In genomic region chr19:11195681-11196080, GRCh38 we compare ENCODE assay signal across 10 cellular contexts. TPM values are rescaled to one million over a fixed set of nuclear protein-coding genes. Genes with fewer than 3 reads are reported as not detected.
DNase-seq lines count a peak whose midpoint lies in the region; TF ChIP-seq lines count a peak whose summit lies in the region.
"Had no signal": no experiment of that assay in that cellular context is flagged by ENCODE, and none has a peak within 500 bp of the region (broad histone marks: within the 10 kb centered on the region; RNA-seq: fewer than 3 reads in every experiment).

No MANE protein-coding gene starts in this region.

- H3K9me3 Mint-ChIP-seq in activated CD4-positive, alpha-beta T cell treated with anti-CD3 and anti-CD28 coated beads, Interleukin-2, amount 10 ng/mL, durations not matched to agents 24 days and 14 days: no peaks in the 10 kb centered on the region

- TF ChIP-seq CTCF in thyroid gland (IDR thresholded peaks at IDR 0.05): no peak

- H3K9me3 ChIP-seq in mucosa of rectum (ENCODE audit: control insufficient read depth in 2 of 2, low read length in 2 of 2): no peaks in the 10 kb centered on the region
- no peaks in the 10 kb centered on the region for H3K9me3 ChIP-seq in thyroid gland

- peak overlapping the region; percentile 1 for H3K4me3 Mint-ChIP-seq in activated CD4-positive, alpha-beta T cell treated with anti-CD3 and anti-CD28 coated beads, Interleukin-2, amount 10 ng/mL, durations not matched to agents 24 days and 14 days

- peaks cover 0 to 5% of the 10 kb centered on the region in 2 donors for H3K36me3 ChIP-seq in mucosa of rectum (ENCODE audit: control insufficient read depth in 2 of 2, insufficient read depth in 2 of 2, low read length in 2 of 2)
- peaks cover 14 to 18% of the 10 kb centered on the region in 2 donors for H3K36me3 ChIP-seq in thyroid gland

- TF ChIP-seq POLR2A in thyroid gland (IDR thresholded peaks at IDR 0.05): no peak

- WGBS in thyroid gland, 2 donors: 74 to 80% methylated on average over 12 of the region's 12 CpGs

- H3K4me1 ChIP-seq in mucosa of rectum (ENCODE audit: control insufficient read depth in 2 of 2, insufficient read depth in 2 of 2, low read length in 2 of 2): peaks cover 9 to 11% of the 10 kb centered on the region in 2 donors
- H3K4me1 ChIP-seq in thyroid gland: peaks cover 27 to 57% of the 10 kb centered on the region in 2 donors

- no peaks in the 10 kb centered on the region for H3K27me3 ChIP-seq in mucosa of rectum (ENCODE audit: control insufficient read depth in 2 of 2, insufficient read depth in 2 of 2, low read length in 2 of 2)
- no peaks in the 10 kb centered on the region for H3K27me3 ChIP-seq in thyroid gland

- peak overlapping the region; percentile 48 for H3K27ac ChIP-seq in caudate nucleus (ENCODE audit: low read depth, low read length)
- peak overlapping the region; percentile 50 to 67 for H3K27ac ChIP-seq in mucosa of rectum (ENCODE audit: low read depth in 2 of 2, low read length in 2 of 2)
- peak overlapping the region; percentile 60 to 90 (median 85) for H3K27ac ChIP-seq in thyroid gland

- no peak overlapping the region for H3K27ac Mint-ChIP-seq in activated CD4-positive, alpha-beta T cell treated with anti-CD3 and anti-CD28 coated beads, Interleukin-2, amount 10 ng/mL, durations not matched to agents 24 days and 14 days

- no peaks in the 10 kb centered on the region for H3K36me3 Mint-ChIP-seq in activated CD4-positive, alpha-beta T cell treated with anti-CD3 and anti-CD28 coated beads, Interleukin-2, amount 10 ng/mL, durations not matched to agents 24 days and 14 days (ENCODE audit: low read depth)

- H3K4me3 ChIP-seq in mucosa of rectum (ENCODE audit: low read length in 2 of 2) (peak overlapping the region; percentile 48 to 59), thyroid gland (replicated peaks in 1 of 3) (no peak overlapping the region)

- H3K27me3 Mint-ChIP-seq in activated CD4-positive, alpha-beta T cell treated with anti-CD3 and anti-CD28 coated beads, Interleukin-2, amount 10 ng/mL, durations not matched to agents 24 days and 14 days: peaks cover 13% of the 10 kb centered on the region

- DNase-seq in activated CD4-positive, alpha-beta T cell treated with anti-CD3 and anti-CD28 coated beads, Interleukin-2, amount 10 ng/mL, durations not matched to agents 24 days and 14 days: no peak
- DNase-seq in activated CD4-positive, alpha-beta T cell treated with anti-CD3 and anti-CD28 coated beads, Interleukin-2, amount 50 U/mL, for 4 hours: no peak
- no peak for DNase-seq in caudate nucleus (lab: John Stamatoyannopoulos, UW)
- no peak for DNase-seq in thyroid gland
- no peak for DNase-seq in anterior cingulate cortex (lab: John Stamatoyannopoulos, UW)
- no peak for DNase-seq in NCI-H510A treated with DMSO at 0.1 percent for 48 hours (lab: John Stamatoyannopoulos, UW)
- DNase-seq in UCSD-AML1 (lab: John Stamatoyannopoulos, UW; ENCODE audit: unreplicated experiment): no peak
- DNase-seq: NCI-H2029 treated with DMSO at 0.1 percent for 48 hours had no signal

- peaks cover 7% of the 10 kb centered on the region for H3K4me1 Mint-ChIP-seq in activated CD4-positive, alpha-beta T cell treated with anti-CD3 and anti-CD28 coated beads, Interleukin-2, amount 10 ng/mL, durations not matched to agents 24 days and 14 days

- intact Hi-C loops in activated CD4-positive, alpha-beta T cell treated with anti-CD3 and anti-CD28 coated beads, Interleukin-2, amount 10 ng/mL, durations not matched to agents 24 days and 14 days (cut with micrococcal nuclease): loop anchor here (5.0 kb wide), 1 partner anchor 38 kb away; the partner anchor contains the start of gene SPC24
- intact Hi-C loops in thyroid gland (cut with DNase I): no loop called here

- no peak overlapping the region for H3K9ac ChIP-seq in mucosa of rectum (ENCODE audit: low read depth in 1 of 2, low read length in 2 of 2)

RNA-seq across cellular contexts. Expression of gene KANK2, which starts 1.7 kb away (rescaled TPM):
- 3.0 and 3.3 TPM in 2 replicates for total RNA-seq in activated CD4-positive, alpha-beta T cell treated with anti-CD3 and anti-CD28 coated beads, Interleukin-2, amount 10 ng/mL, durations not matched to agents 24 days and 14 days
- 100 to 1,000 TPM; 177 to 241 (median 222) TPM for total RNA-seq in thyroid gland

RNA-seq across cellular contexts. Expression of gene SPC24, which starts 40.1 kb away (rescaled TPM):
- total RNA-seq in activated CD4-positive, alpha-beta T cell treated with anti-CD3 and anti-CD28 coated beads, Interleukin-2, amount 10 ng/mL, durations not matched to agents 24 days and 14 days: 33.1 and 33.8 TPM in 2 replicates
- 1 to 10 TPM in 1 of 4 donors, under 1 TPM in 2, not detected in 1; 0.24 to 1.1 (median 0.78) TPM for total RNA-seq in thyroid gland

RNA-seq across cellular contexts. Expression of gene ANGPTL8, which starts 43.7 kb away (rescaled TPM):
- not detected in 2 replicates for total RNA-seq in activated CD4-positive, alpha-beta T cell treated with anti-CD3 and anti-CD28 coated beads, Interleukin-2, amount 10 ng/mL, durations not matched to agents 24 days and 14 days
- total RNA-seq in thyroid gland: 1 to 10 TPM in 1 of 4 donors, not detected in 3; 3.4 TPM
- total RNA-seq: A172 had no signal

Comparison
In these comparisons a context has a peak if more than half of its experiments do, and no peak if none do; other contexts are left out.
1. H3K4me3 ChIP-seq: peak in mucosa of rectum (2 of 2); none in thyroid gland (0 of 3).
2. RNA of gene KANK2, which starts 1.7 kb away (total RNA-seq): 177 to 241 TPM in thyroid gland; 3.0 to 3.3 TPM in activated CD4-positive, alpha-beta T cell treated with anti-CD3 and anti-CD28 coated beads, Interleukin-2, amount 10 ng/mL, durations not matched to agents 24 days and 14 days; every median in the first group is over 10 times any median in the second.
3. RNA of gene SPC24, which starts 40.1 kb away (total RNA-seq): 33.1 to 33.8 TPM in activated CD4-positive, alpha-beta T cell treated with anti-CD3 and anti-CD28 coated beads, Interleukin-2, amount 10 ng/mL, durations not matched to agents 24 days and 14 days; 0.24 to 1.1 TPM in thyroid gland; every median in the first group is over 10 times any median in the second.
4. Peak in every context shown above with its lines, with median percentiles within 50 percentile points of each other: H3K27ac ChIP-seq.